8 cellular contexts compared by ENCODE assay signal in genomic region chr10:25015927-25016348, GRCh38. TPM values are rescaled to one million over a fixed set of nuclear protein-coding genes. Genes with fewer than 3 reads are reported as not detected.
DNase-seq lines count a peak whose midpoint lies in the region; ATAC-seq and TF ChIP-seq lines count a peak whose summit lies in the region.

Gene ENKUR (minus strand): TSS chr10:25016158. CDS start chr10:25015936, 222 bp downstream.

- TF ChIP-seq EP300 in gastroesophageal sphincter (IDR thresholded peaks at IDR 0.05) = no peak

- H3K36me3 ChIP-seq in SJCRH30 (no peaks in the 10 kb centered on the region), gastroesophageal sphincter (no peaks in the 10 kb centered on the region), neuron (ENCODE audit: insufficient read depth, low read length) (no peaks in the 10 kb centered on the region), stomach smooth muscle (ENCODE audit: control insufficient read depth in 2 of 2, insufficient read depth in 2 of 2, low read length in 2 of 2) (no peaks in the 10 kb centered on the region)

- TF ChIP-seq CTCF in HFFc6 (IDR thresholded peaks at IDR 0.05) = no peak
- TF ChIP-seq CTCF in gastroesophageal sphincter (IDR thresholded peaks at IDR 0.05) = no peak

- WGBS in gastroesophageal sphincter (ENCODE audit: low coverage in 1 of 2), 2 donors = 0 to 3% methylated on average over 3 to 12 of the region's 15 CpGs

- ATAC-seq in gastroesophageal sphincter = peak; percentile 67

- H3K9me3 ChIP-seq in SJCRH30 (replicated peaks) (no peaks in the 10 kb centered on the region), gastroesophageal sphincter (no peaks in the 10 kb centered on the region), neuron (ENCODE audit: low read length) (peaks cover 3% of the 10 kb centered on the region), stomach smooth muscle (ENCODE audit: control insufficient read depth in 2 of 2, low read length in 2 of 2) (no peaks in the 10 kb centered on the region)

- peak within 1 kb of the TSS; percentile 81 for H2AFZ ChIP-seq in neuron (ENCODE audit: low read depth, low read length)

- H3K9ac ChIP-seq in stomach smooth muscle (ENCODE audit: low read length in 2 of 2) = peak within 1 kb of the TSS; percentile 79 to 86

- H3K27me3 Mint-ChIP-seq in HFFc6 (ENCODE audit: insufficient read depth) = no peaks in the 10 kb centered on the region

- no peaks in the 10 kb centered on the region for H3K27me3 ChIP-seq in SJCRH30
- H3K27me3 ChIP-seq in gastroesophageal sphincter = no peaks in the 10 kb centered on the region
- H3K27me3 ChIP-seq in neuron (ENCODE audit: insufficient read depth, low read length) = no peaks in the 10 kb centered on the region
- no peaks in the 10 kb centered on the region for H3K27me3 ChIP-seq in stomach smooth muscle (ENCODE audit: control insufficient read depth in 1 of 2, insufficient read depth in 2 of 2, low read length in 2 of 2)

- H3K4me3 Mint-ChIP-seq in HFFc6 = peak within 1 kb of the TSS; percentile 91

- H3K27ac ChIP-seq in SJCRH30 (peak within 1 kb of the TSS; percentile 78), gastroesophageal sphincter (peak within 1 kb of the TSS; percentile 59 to 95 (median 92)), stomach smooth muscle (ENCODE audit: low read length) (peak within 1 kb of the TSS; percentile 82)

- H3K4me1 ChIP-seq in SJCRH30 (peaks cover 3% of the 10 kb centered on the region; the same call in 1 of the 2 replicates), gastroesophageal sphincter (peaks cover 0 to 18% (median 0%) of the 10 kb centered on the region in 3 donors), neuron (ENCODE audit: insufficient read depth, low read length) (peaks cover 18% of the 10 kb centered on the region), stomach smooth muscle (ENCODE audit: control insufficient read depth, insufficient read depth, low read length) (no peaks in the 10 kb centered on the region)

- no peak for TF ChIP-seq POLR2A in gastroesophageal sphincter (IDR thresholded peaks at IDR 0.05)

- no peaks in the 10 kb centered on the region for H3K9me3 Mint-ChIP-seq in HFFc6

- H3K4me3 ChIP-seq in SJCRH30 = peak within 1 kb of the TSS; percentile 67
- peak within 1 kb of the TSS; percentile 40 to 77 for H3K4me3 ChIP-seq in gastroesophageal sphincter
- peak within 1 kb of the TSS; percentile 61 for H3K4me3 ChIP-seq in neuron (ENCODE audit: low read length)
- peak within 1 kb of the TSS; percentile 83 to 90 for H3K4me3 ChIP-seq in stomach smooth muscle (ENCODE audit: low read length in 2 of 2)

- H3K27ac Mint-ChIP-seq in HFFc6 = peak within 1 kb of the TSS; percentile 92

- DNase-seq in GDM1 (lab: John Stamatoyannopoulos, UW) (peak; percentile 89), HFFc6 (peak; percentile 90), MV-4-11 (lab: John Stamatoyannopoulos, UW) (peak; percentile 93), SJCRH30 (peak; percentile 90 to 93)
- peak; percentile 91 for DNase-seq in activated naive CD4-positive, alpha-beta T cell treated with Interleukin-2 at 50 U/mL for 16 hours

- H3K36me3 Mint-ChIP-seq in HFFc6 (ENCODE audit: low read depth) = no peaks in the 10 kb centered on the region; the same call in 1 of the 2 replicates

- H3K4me1 Mint-ChIP-seq in HFFc6 (ENCODE audit: low read depth) = peaks cover 29% of the 10 kb centered on the region

RNA-seq across cellular contexts. Expression of gene ENKUR, which starts in this region (rescaled TPM):
- under 1 TPM in 5 of 6 experiments, not detected in 1; 0.14 to 0.33 (median 0.23) TPM for total RNA-seq in HFFc6 (2021; fragmentation: NEBNext Ultra II Directional; extraction: Animal tissue kit (Norgen Biotek cat#: 25700))
- total RNA-seq in SJCRH30 (2014; rRNA removed; shearing (Covaris generic)) = not detected in 2 replicates
- 1 to 10 TPM in 1 of 4 donors, not detected in 3; 1.1 TPM for total RNA-seq in gastroesophageal sphincter

Comparison
In these comparisons a context has a peak if more than half of its experiments do, and no peak if none do; other contexts are left out.
1. Peak in every context shown above with its lines: DNase-seq, ATAC-seq, H3K4me3 ChIP-seq and H3K27ac ChIP-seq.
2. Peak in DNase-seq in HFFc6; RNA of the gene not detected or under 1 TPM.
3. Peak in DNase-seq, H3K4me3 ChIP-seq and H3K27ac ChIP-seq in SJCRH30; RNA of the gene not detected or under 1 TPM.